Comparison of ENCODE assay signal across 31 cellular contexts in genomic region chr14:32545109-32545857, GRCh38.
DNase-seq lines count a peak whose midpoint lies in the region; ATAC-seq, FAIRE-seq and TF ChIP-seq lines count a peak whose summit lies in the region.
"Had no signal": no experiment of that assay in that cellular context is flagged by ENCODE, and none has a peak within 500 bp of the region (broad histone marks: within the 10 kb centered on the region; RNA-seq: fewer than 3 reads in every experiment).

No MANE protein-coding gene starts in this region.

- H3K27me3 ChIP-seq in left ventricle myocardium inferior (ENCODE audit: low read depth) (no peaks in the 10 kb centered on the region), bronchial epithelial cell (ENCODE audit: control insufficient read depth, insufficient read depth, low read length) (no peaks in the 10 kb centered on the region), mesenchymal stem cell (ENCODE audit: control insufficient read depth in 1 of 2, insufficient read depth in 1 of 2, low read length in 2 of 2) (peaks cover 0 to 6% of the 10 kb centered on the region in 2 experiments), osteoblast (ENCODE audit: insufficient read depth, low read length) (no peaks in the 10 kb centered on the region)
- H3K27me3 ChIP-seq: ascending aorta, cardiac muscle cell, heart right ventricle had no signal

- H3K14ac ChIP-seq in mesenchymal stem cell (ENCODE audit: low read length in 2 of 2): peak overlapping the region in 1 of 2 experiments; percentile 20

- H2BK120ac ChIP-seq in mesenchymal stem cell (ENCODE audit: low read depth, low read length): no peak overlapping the region

- no peak overlapping the region for H2AK5ac ChIP-seq in mesenchymal stem cell (ENCODE audit: low read length, severe bottlenecking)

- no peak overlapping the region for H3K4me3 ChIP-seq in left ventricle myocardium inferior
- no peak overlapping the region for H3K4me3 ChIP-seq in bronchial epithelial cell (ENCODE audit: low read depth, low read length)
- no peak overlapping the region for H3K4me3 ChIP-seq in mesenchymal stem cell (ENCODE audit: insufficient read depth in 1 of 2, low read depth in 1 of 2, low read length in 2 of 2)
- no peak overlapping the region for H3K4me3 ChIP-seq in osteoblast (ENCODE audit: insufficient read depth, low read length)
- H3K4me3 ChIP-seq: A549, ascending aorta, cardiac muscle cell, coronary artery, heart right ventricle, lower lobe of right lung, mucosa of descending colon had no signal

- H2BK15ac ChIP-seq in mesenchymal stem cell (ENCODE audit: low read depth, poor library complexity, severe bottlenecking): no peak overlapping the region

- H3K9me3 ChIP-seq in left ventricle myocardium inferior (replicated peaks) (no peaks in the 10 kb centered on the region), mesenchymal stem cell (ENCODE audit: control insufficient read depth, low read length) (no peaks in the 10 kb centered on the region), osteoblast (ENCODE audit: low read depth, low read length) (no peaks in the 10 kb centered on the region)
- H3K9me3 ChIP-seq: A549, ascending aorta, heart right ventricle, lower lobe of right lung, mucosa of descending colon had no signal

- no peak overlapping the region for H3K23ac ChIP-seq in mesenchymal stem cell (ENCODE audit: low read length in 2 of 2)

- no peak overlapping the region for H2BK5ac ChIP-seq in mesenchymal stem cell (ENCODE audit: low read depth, low read length, poor library complexity, severe bottlenecking)

- no peaks in the 10 kb centered on the region for H4K20me1 ChIP-seq in osteoblast (ENCODE audit: insufficient read depth, low read length)

- FAIRE-seq in bronchial epithelial cell (lab: Jason Lieb, UNC): peak; percentile 50
- FAIRE-seq: A549 had no signal

- no peak overlapping the region for H2AFZ ChIP-seq in mesenchymal stem cell (ENCODE audit: low read depth, low read length)
- no peak overlapping the region for H2AFZ ChIP-seq in osteoblast (ENCODE audit: low read length)

- ATAC-seq in left cardiac atrium: no peak
- ATAC-seq: A549; activated CD4-positive, alpha-beta T cell treated with anti-CD3 and anti-CD28 coated beads for 36 hours; activated CD8-positive, alpha-beta T cell treated with anti-CD3 and anti-CD28 coated beads, Interleukin-2, amount 10 ng/mL, durations not matched to agents 7 days and 5 days; natural killer cell; stimulated activated naive B cell treated with anti-CD40 and anti-IgM and Interleukin-4, amounts not matched to agents 10 μg/mL and 1 μg/mL and 100 μg/mL, for 72 hours had no signal

- H3K27ac ChIP-seq in left ventricle myocardium inferior (replicated peaks): peak overlapping the region; percentile 48
- no peak overlapping the region for H3K27ac ChIP-seq in mesenchymal stem cell (ENCODE audit: low read length, poor library complexity, severe bottlenecking)
- no peak overlapping the region for H3K27ac ChIP-seq in osteoblast (ENCODE audit: low read depth, low read length)
- H3K27ac ChIP-seq: A549, ascending aorta, cardiac muscle cell, coronary artery, HL-60, lower lobe of right lung, VCaP had no signal

- H3K36me3 ChIP-seq in left ventricle myocardium inferior (peaks cover 18% of the 10 kb centered on the region), bronchial epithelial cell (ENCODE audit: control insufficient read depth, insufficient read depth, low read length) (no peaks in the 10 kb centered on the region), mesenchymal stem cell (ENCODE audit: control insufficient read depth in 1 of 2, insufficient read depth in 2 of 2, low read depth in 1 of 2, low read length in 2 of 2) (no peaks in the 10 kb centered on the region), osteoblast (ENCODE audit: insufficient read depth, low read length) (no peaks in the 10 kb centered on the region)
- H3K36me3 ChIP-seq: cardiac muscle cell, lower lobe of right lung had no signal

- no peaks in the 10 kb centered on the region for H3K79me2 ChIP-seq in osteoblast (ENCODE audit: insufficient read depth, low read length)

- no peak overlapping the region for H4K91ac ChIP-seq in mesenchymal stem cell (ENCODE audit: low read length)

- no peak overlapping the region for H3K4me2 ChIP-seq in mesenchymal stem cell (ENCODE audit: low read length, poor library complexity, severe bottlenecking)
- H3K4me2 ChIP-seq in osteoblast (ENCODE audit: insufficient read depth, low read length): no peak overlapping the region
- H3K4me2 ChIP-seq: A549 had no signal

- H3K18ac ChIP-seq in mesenchymal stem cell (ENCODE audit: low read depth in 1 of 2, low read length in 2 of 2): no peak overlapping the region

- TF ChIP-seq CTCF in left ventricle myocardium inferior (IDR thresholded peaks at IDR 0.05; ENCODE audit: borderline replicate concordance) (no peak), bronchial epithelial cell (IDR thresholded peaks at IDR 0.05; ENCODE audit: insufficient read depth, low read length, severe bottlenecking) (no peak), osteoblast (IDR thresholded peaks at IDR 0.05; ENCODE audit: extremely low read depth, low read depth, low read length) (no peak)

- H3K79me1 ChIP-seq in mesenchymal stem cell (replicated peaks; ENCODE audit: low read length, poor library complexity, severe bottlenecking): no peaks in the 10 kb centered on the region

- peak overlapping the region in 1 of 2 experiments; percentile 26 for H3K4ac ChIP-seq in mesenchymal stem cell (ENCODE audit: low read depth in 1 of 2, low read length in 2 of 2)

- DNase-seq in left ventricle myocardium inferior: no peak
- no peak for DNase-seq in left cardiac atrium
- no peak for DNase-seq in bronchial epithelial cell (ENCODE audit: low read depth)
- DNase-seq in mesenchymal stem cell: peak; percentile 36
- no peak for DNase-seq in NCI-H2227 (lab: John Stamatoyannopoulos, UW; ENCODE audit: unreplicated experiment)
- DNase-seq in osteoblast (ENCODE audit: insufficient read length, low spot score, missing footprints): no peak
- DNase-seq in stimulated activated CD4-positive, alpha-beta T cell treated with anti-CD3 and anti-CD28 coated beads, Interleukin-4, amount 100 ng/mL, for 1 hour: no peak
- no peak for DNase-seq in posterior vena cava (ENCODE audit: low spot score)
- DNase-seq: activated CD4-positive, alpha-beta T cell treated with anti-CD3 and anti-CD28 coated beads for 36 hours; activated CD8-positive, alpha-beta T cell treated with anti-CD3 and anti-CD28 coated beads, Interleukin-2, amount 10 ng/mL, durations not matched to agents 7 days and 5 days; CD4-positive, alpha-beta memory T cell; effector memory CD4-positive, alpha-beta T cell; erythroblast; H7; heart right ventricle; KG1; kidney glomerular epithelial cell; lower lobe of right lung; MM.1S; mucosa of descending colon; natural killer cell; NCI-H774; occipital lobe; stimulated activated naive B cell treated with anti-CD40 and anti-IgM and Interleukin-4, amounts not matched to agents 10 μg/mL and 1 μg/mL and 100 μg/mL, for 72 hours; T-helper 9 cell had no signal

- intact Hi-C loops in left ventricle myocardium inferior (cut with micrococcal nuclease): no loop called here
- intact Hi-C loops in left cardiac atrium (cut with DNase I): no loop called here
- intact Hi-C loops in posterior vena cava (cut with DNase I): no loop called here

- no peak overlapping the region for H2BK12ac ChIP-seq in mesenchymal stem cell (ENCODE audit: low read length in 2 of 2)

- H4K8ac ChIP-seq in mesenchymal stem cell (ENCODE audit: low read length): no peak overlapping the region

- no peak overlapping the region for H3K9ac ChIP-seq in mesenchymal stem cell (ENCODE audit: low read length)

- H3K4me1 ChIP-seq in left ventricle myocardium inferior: peaks cover 87% of the 10 kb centered on the region
- no peaks in the 10 kb centered on the region for H3K4me1 ChIP-seq in mesenchymal stem cell (ENCODE audit: control insufficient read depth, insufficient read depth, low read depth, low read length)
- H3K4me1 ChIP-seq in osteoblast (ENCODE audit: insufficient read depth, low read length): no peaks in the 10 kb centered on the region
- H3K4me1 ChIP-seq: A549, lower lobe of right lung had no signal

- 81% methylated on average over 9 of the region's 9 CpGs for WGBS in mesenchymal stem cell
